29 cellular contexts compared by ENCODE assay signal in genomic region chr3:49531218-49531617, GRCh38.
"Had no signal": no experiment of that assay in that cellular context is flagged by ENCODE, and none has a peak within 500 bp of the region (broad histone marks: within the 10 kb centered on the region; RNA-seq: fewer than 3 reads in every experiment).

No MANE protein-coding gene starts in this region.

- H3K27me3 ChIP-seq: ascending aorta, breast epithelium, cardiac muscle cell, colonic mucosa, esophagus squamous epithelium had no signal

- H3K4me1 ChIP-seq: ascending aorta, colonic mucosa had no signal

- H3K4me3 ChIP-seq: ascending aorta, breast epithelium, cardiac muscle cell, colonic mucosa, esophagus squamous epithelium had no signal

- FAIRE-seq: endometrium, endothelial cell of umbilical vein had no signal

- H3K27ac ChIP-seq: ascending aorta, cardiac muscle cell, colonic mucosa, epithelial cell of prostate, esophagus squamous epithelium, WERI-Rb-1 had no signal

- ATAC-seq: activated CD4-positive, alpha-beta T cell treated with anti-CD3 and anti-CD28 coated beads for 36 hours; activated CD4-positive, CD25-positive, alpha-beta regulatory T cell treated with anti-CD3 and anti-CD28 coated beads, Interleukin-2, amount 50 U/mL, for 24 hours; activated CD8-positive, alpha-beta memory T cell treated with anti-CD3 and anti-CD28 coated beads, Interleukin-2, amount 10 ng/mL, durations not matched to agents 7 days and 5 days; activated CD8-positive, alpha-beta T cell treated with anti-CD3 and anti-CD28 coated beads, Interleukin-2, amount 10 ng/mL, durations not matched to agents 7 days and 5 days; T-helper 17 cell had no signal

- H3K9me3 ChIP-seq: ascending aorta, breast epithelium, colonic mucosa, esophagus squamous epithelium had no signal

- DNase-seq: activated B cell treated with CpG ODN at 0.5 μM for 24 hours; activated CD4-positive, alpha-beta memory T cell treated with anti-CD3 and anti-CD28 coated beads for 36 hours; activated CD4-positive, alpha-beta T cell treated with anti-CD3 and anti-CD28 coated beads for 36 hours; activated CD4-positive, alpha-beta T cell treated with anti-CD3 and anti-CD28 coated beads, Interleukin-2, amount 10 ng/mL, durations not matched to agents 24 days and 14 days; activated CD8-positive, alpha-beta memory T cell treated with anti-CD3 and anti-CD28 coated beads, Interleukin-2, amount 10 ng/mL, durations not matched to agents 7 days and 5 days; activated CD8-positive, alpha-beta memory T cell treated with anti-CD3 and anti-CD28 coated beads, Interleukin-2, amount 50 U/mL, for 4 hours; activated CD8-positive, alpha-beta T cell treated with anti-CD3 and anti-CD28 coated beads, Interleukin-2, amount 10 ng/mL, durations not matched to agents 7 days and 5 days; activated gamma-delta T cell; activated naive CD4-positive, alpha-beta T cell; activated naive CD4-positive, alpha-beta T cell treated with anti-CD3 and anti-CD28 coated beads, Interleukin-2, amount 10 ng/mL, durations not matched to agents 7 days and 5 days; activated naive CD8-positive, alpha-beta T cell treated with anti-CD3 and anti-CD28 coated beads, Interleukin-2, amount 10 ng/mL, durations not matched to agents 7 days and 5 days; activated T-cell treated with anti-CD3 and anti-CD28 coated beads, Interleukin-2, amount 50 U/mL, for 1 hour; central memory CD4-positive, alpha-beta T cell; cerebellar nuclear complex; colonic mucosa; effector CD8-positive, alpha-beta T cell; esophagus squamous epithelium; foreskin melanocyte; T-helper 1 cell; T-helper 17 cell; T1000; WERI-Rb-1 had no signal
